23 cellular contexts compared by ENCODE assay signal in the genomic region with DNA sequence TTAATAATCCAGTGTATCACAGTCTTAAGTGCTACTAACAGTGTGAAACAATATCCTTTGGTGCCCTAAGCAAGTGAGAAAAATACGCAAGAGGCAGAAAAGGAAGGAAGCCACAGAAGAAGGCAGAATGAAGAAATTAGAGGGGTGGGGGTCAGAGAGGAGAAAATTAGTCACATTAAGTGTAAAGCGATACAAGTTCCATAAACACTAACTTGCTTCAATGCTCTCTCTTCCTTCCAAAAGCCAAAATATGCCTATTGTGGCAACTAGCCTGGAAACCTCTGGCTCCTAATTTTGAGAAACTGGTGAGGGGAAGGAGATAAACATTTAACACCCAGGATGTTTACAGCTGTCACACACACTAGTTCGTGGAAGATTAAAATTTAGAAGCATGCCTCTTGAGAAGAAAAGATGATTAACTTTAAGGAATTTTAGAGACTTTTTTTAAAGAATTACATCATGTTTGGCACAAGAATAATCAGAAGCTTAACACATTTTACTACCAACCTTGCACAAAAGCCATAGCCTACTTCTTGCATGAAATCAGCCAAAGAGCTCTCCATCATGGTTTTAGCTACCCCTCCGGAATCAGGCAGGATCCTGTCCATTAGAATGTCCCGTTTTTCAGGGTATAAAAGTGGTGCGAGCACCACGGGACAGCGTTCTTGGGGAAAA. TPM values are rescaled to one million over a fixed set of nuclear protein-coding genes. Genes with fewer than 3 reads are reported as not detected.
DNase-seq lines count a peak whose midpoint lies in the region; ATAC-seq and TF ChIP-seq lines count a peak whose summit lies in the region.
"Had no signal": no experiment of that assay in that cellular context is flagged by ENCODE, and none has a peak within 500 bp of the region (broad histone marks: within the 10 kb centered on the region; RNA-seq: fewer than 3 reads in every experiment).

No MANE protein-coding gene starts in this region.

- TF ChIP-seq POLR2A in HCT116 (IDR thresholded peaks at IDR 0.05; ENCODE audit: borderline replicate concordance, extremely low read depth, insufficient read depth, insufficient read length), result no peak

- H3K4me3 ChIP-seq in HCT116 (replicated peaks in 1 of 2; ENCODE audit: low read depth in 1 of 2, low read length in 2 of 2), result no peak overlapping the region
- no peak overlapping the region for H3K4me3 ChIP-seq in right atrium auricular region
- H3K4me3 ChIP-seq in lower lobe of right lung, result no peak overlapping the region
- H3K4me3 ChIP-seq: BLaER1, psoas muscle, smooth muscle cell had no signal

- peaks cover 64% of the 10 kb centered on the region for H3K79me2 ChIP-seq in HCT116 (ENCODE audit: insufficient read depth, low read length)

- no peaks in the 10 kb centered on the region for H4K20me1 ChIP-seq in HCT116 (ENCODE audit: insufficient read depth)

- H3K27ac Mint-ChIP-seq in activated CD4-positive, alpha-beta T cell treated with anti-CD3 and anti-CD28 coated beads for 36 hours, result peak overlapping the region; percentile 29
- H3K27ac Mint-ChIP-seq in nephron progenitor cell, result peak overlapping the region; percentile 68
- H3K27ac Mint-ChIP-seq: dendritic cell treated with granulocyte-macrophage colony-stimulating factor and Interleukin-4, amounts not matched to agents 40 ng/mL and 50 ng/mL, for 4 days had no signal

- no peak overlapping the region for H3K9ac ChIP-seq in HCT116 (ENCODE audit: low read length)
- H3K9ac ChIP-seq: BLaER1, KMS-11 had no signal

- no peaks in the 10 kb centered on the region for H3K27me3 Mint-ChIP-seq in activated CD4-positive, alpha-beta T cell treated with anti-CD3 and anti-CD28 coated beads for 36 hours
- H3K27me3 Mint-ChIP-seq in nephron progenitor cell (ENCODE audit: low read depth, poor library complexity), result no peaks in the 10 kb centered on the region
- H3K27me3 Mint-ChIP-seq: dendritic cell treated with granulocyte-macrophage colony-stimulating factor and Interleukin-4, amounts not matched to agents 40 ng/mL and 50 ng/mL, for 4 days; naive thymus-derived CD8-positive, alpha-beta T cell had no signal

- peaks cover 12% of the 10 kb centered on the region for H3K4me1 Mint-ChIP-seq in activated CD4-positive, alpha-beta T cell treated with anti-CD3 and anti-CD28 coated beads for 36 hours
- peaks cover 15% of the 10 kb centered on the region for H3K4me1 Mint-ChIP-seq in nephron progenitor cell

- intact Hi-C loops in activated CD4-positive, alpha-beta T cell treated with anti-CD3 and anti-CD28 coated beads for 36 hours (cut with DNase I, micrococcal nuclease), result loop anchor here (5.0 kb wide), 2 partner anchors 63 to 68 kb away; a partner anchor contains a TSS
- intact Hi-C loops in HCT116 (cut with micrococcal nuclease) (no loop called here), lower lobe of right lung (cut with DNase I) (no loop called here)

- H2AFZ ChIP-seq in HCT116 (ENCODE audit: low read depth, low read length, poor library complexity, severe bottlenecking), result no peak overlapping the region

- H3K4me2 ChIP-seq in HCT116 (ENCODE audit: low read length), result no peak overlapping the region
- H3K4me2 ChIP-seq: BLaER1, KMS-11, smooth muscle cell had no signal

- no peaks in the 10 kb centered on the region for H3K4me1 ChIP-seq in HCT116 (ENCODE audit: control insufficient read depth in 1 of 2, insufficient read depth in 2 of 2, low read length in 2 of 2)
- peaks cover 0 to 8% of the 10 kb centered on the region in 2 donors for H3K4me1 ChIP-seq in right atrium auricular region
- no peaks in the 10 kb centered on the region for H3K4me1 ChIP-seq in lower lobe of right lung
- H3K4me1 ChIP-seq: psoas muscle had no signal

- TSS peak; percentile 33 for BruUV-seq in HCT116 (replicated peaks; lab: Mats Ljungman, UMichigan)

- H3K36me3 ChIP-seq in HCT116 (ENCODE audit: control insufficient read depth in 1 of 2, insufficient read depth in 2 of 2, low read length in 2 of 2) (peaks cover 64 to 68% of the 10 kb centered on the region in 2 experiments), right atrium auricular region (peaks cover 87% of the 10 kb centered on the region), lower lobe of right lung (peaks cover 97% of the 10 kb centered on the region)

- no peak for TF ChIP-seq RAD21 in HCT116 (IDR thresholded peaks at IDR 0.05; ENCODE audit: low read depth)

- H3K4me3 Mint-ChIP-seq in activated CD4-positive, alpha-beta T cell treated with anti-CD3 and anti-CD28 coated beads for 36 hours, result no peak overlapping the region
- H3K4me3 Mint-ChIP-seq in nephron progenitor cell, result no peak overlapping the region
- H3K4me3 Mint-ChIP-seq: dendritic cell treated with granulocyte-macrophage colony-stimulating factor and Interleukin-4, amounts not matched to agents 40 ng/mL and 50 ng/mL, for 4 days; naive thymus-derived CD8-positive, alpha-beta T cell had no signal

- ATAC-seq in activated CD4-positive, alpha-beta T cell treated with anti-CD3 and anti-CD28 coated beads for 36 hours, result no peak
- no peak for ATAC-seq in HCT116
- ATAC-seq in lower lobe of right lung, result no peak
- ATAC-seq: activated naive CD4-positive, alpha-beta T cell treated with anti-CD3 and anti-CD28 coated beads, Interleukin-2, amount 50 U/mL, for 72 hours; naive thymus-derived CD8-positive, alpha-beta T cell; psoas muscle had no signal

- no peaks in the 10 kb centered on the region for H3K27me3 ChIP-seq in HCT116 (ENCODE audit: insufficient read depth, low read length)
- no peaks in the 10 kb centered on the region for H3K27me3 ChIP-seq in right atrium auricular region
- no peaks in the 10 kb centered on the region for H3K27me3 ChIP-seq in lower lobe of right lung (ENCODE audit: low read depth)
- H3K27me3 ChIP-seq: BLaER1, brain microvascular endothelial cell had no signal

- RAD21 ChIA-PET in HCT116 (lab: Charles Lee; ENCODE audit: low non-redundant PET in 1 of 2, low total read pairs in 2 of 2, uncharacterized antibody in 2 of 2, unreplicated experiment in 2 of 2), result no interaction called here

- no peaks in the 10 kb centered on the region for H3K9me3 Mint-ChIP-seq in activated CD4-positive, alpha-beta T cell treated with anti-CD3 and anti-CD28 coated beads for 36 hours (ENCODE audit: low read depth)
- H3K9me3 Mint-ChIP-seq in nephron progenitor cell, result no peaks in the 10 kb centered on the region
- H3K9me3 Mint-ChIP-seq: activated naive CD4-positive, alpha-beta T cell treated with anti-CD3 and anti-CD28 coated beads, Interleukin-2, amount 50 U/mL, for 72 hours; dendritic cell treated with granulocyte-macrophage colony-stimulating factor and Interleukin-4, amounts not matched to agents 40 ng/mL and 50 ng/mL, for 4 days; naive thymus-derived CD8-positive, alpha-beta T cell had no signal

- TF ChIP-seq CTCF in HCT116 (IDR thresholded peaks at IDR 0.05 in 2 of 3, conservative IDR thresholded peaks at IDR 0.05 in 1 of 3; ENCODE audit: borderline replicate concordance in 1 of 3, insufficient read depth in 1 of 3, low read depth in 2 of 3, low read length in 2 of 3), result no peak
- TF ChIP-seq CTCF in nephron progenitor cell (IDR thresholded peaks at IDR 0.05), result no peak
- no peak for TF ChIP-seq CTCF in right atrium auricular region (IDR thresholded peaks at IDR 0.05)
- no peak for TF ChIP-seq CTCF in lower lobe of right lung (IDR thresholded peaks at IDR 0.05)

- H3K36me3 Mint-ChIP-seq in activated CD4-positive, alpha-beta T cell treated with anti-CD3 and anti-CD28 coated beads for 36 hours (ENCODE audit: low read depth), result peaks cover 63% of the 10 kb centered on the region
- H3K36me3 Mint-ChIP-seq in nephron progenitor cell (ENCODE audit: low read depth), result peaks cover 86% of the 10 kb centered on the region

- DNase-seq in activated CD4-positive, alpha-beta T cell treated with anti-CD3 and anti-CD28 coated beads for 36 hours, result no peak
- no peak for DNase-seq in activated CD4-positive, alpha-beta T cell treated with anti-CD3 and anti-CD28 coated beads, Interleukin-2, amount 50 U/mL, for 4 hours
- no peak for DNase-seq in HCT116 (ENCODE audit: low read depth, low spot score)
- DNase-seq in astrocyte of the hippocampus (ENCODE audit: low read depth, low spot score), result peak; percentile 34
- no peak for DNase-seq in nephron progenitor cell
- no peak for DNase-seq in right atrium auricular region (ENCODE audit: low spot score)
- DNase-seq in NAMALWA (ENCODE audit: low spot score), result no peak
- DNase-seq in lower lobe of right lung, result no peak
- DNase-seq: 8988T; brain microvascular endothelial cell; GF-D8; kidney glomerular epithelial cell; naive thymus-derived CD8-positive, alpha-beta T cell; NCI-H1092 treated with DMSO at 0.1 percent for 48 hours; NCI-H526 treated with DMSO at 0.1 percent for 48 hours; psoas muscle; SHP77; stimulated activated CD4-positive, alpha-beta T cell treated with anti-CD3 and anti-CD28 coated beads, Interleukin-4, amount 100 ng/mL, for 24 hours had no signal

- CTCF ChIA-PET in activated CD4-positive, alpha-beta T cell treated with anti-CD3 and anti-CD28 coated beads for 36 hours (lab: Charles Lee), result interaction anchor here (0.6 kb wide), 1 partner anchor 65 kb away, joined by 4 read pairs; no protein-coding TSS in a partner anchor
- CTCF ChIA-PET in HCT116 (lab: Charles Lee), result no interaction called here

- H3K9me3 ChIP-seq in HCT116 (ENCODE audit: control insufficient read depth in 1 of 2, insufficient read depth in 1 of 2, low read depth in 1 of 2, low read length in 2 of 2) (no peaks in the 10 kb centered on the region), right atrium auricular region (no peaks in the 10 kb centered on the region), lower lobe of right lung (no peaks in the 10 kb centered on the region)
- H3K9me3 ChIP-seq: BLaER1, psoas muscle had no signal

- H3K27ac ChIP-seq in HCT116 (ENCODE audit: low read depth, low read length) (no peak overlapping the region), right atrium auricular region (no peak overlapping the region), lower lobe of right lung (no peak overlapping the region)
- H3K27ac ChIP-seq: BLaER1, brain microvascular endothelial cell, KMS-11, psoas muscle had no signal

- POLR2A ChIA-PET in activated CD4-positive, alpha-beta T cell treated with anti-CD3 and anti-CD28 coated beads for 36 hours (lab: Charles Lee), result interaction anchor here (0.6 kb wide), 1 partner anchor 20 kb away, joined by 3 read pairs; no protein-coding TSS in a partner anchor
- POLR2A ChIA-PET in HCT116 (lab: Charles Lee), result no interaction called here

- no peaks in the 10 kb centered on the region for H3K9me2 ChIP-seq in HCT116 (ENCODE audit: insufficient read depth)

TF ChIP-seq in HCT116, 20 proteins besides CTCF, POLR2A, EP300 and RAD21 (continues in another document):
- TF ChIP-seq EGR1 (IDR thresholded peaks at IDR 0.05; ENCODE audit: low read depth) (no peak), YY1 (IDR thresholded peaks at IDR 0.05; ENCODE audit: extremely low read depth, insufficient replicate concordance, low read depth, low read length) (no peak)

RNA-seq across cellular contexts. Expression of a gene that starts 44.7 kb away (rescaled TPM):
- 100 to 1,000 TPM; 265 to 348 TPM for total RNA-seq in activated CD4-positive, alpha-beta T cell treated with anti-CD3 and anti-CD28 coated beads for 36 hours
- total RNA-seq in HCT116 (2021; ENCODE audit: unreplicated experiment) (230 TPM), right atrium auricular region (10 to 100 TPM; 54.3 to 63.2 TPM), lower lobe of right lung (172 TPM)
- 259 and 294 TPM in 2 replicates for polyA plus RNA-seq in HCT116 (2012)

Comparison
In these comparisons a context has a peak if more than half of its experiments do, and no peak if none do; other contexts are left out.
1. intact Hi-C loops: an anchor here in activated CD4-positive, alpha-beta T cell treated with anti-CD3 and anti-CD28 coated beads for 36 hours (5.0 kb wide); none called in HCT116 and lower lobe of right lung.